Comparison of ENCODE assay signal across 9 cellular contexts in the genomic region with DNA sequence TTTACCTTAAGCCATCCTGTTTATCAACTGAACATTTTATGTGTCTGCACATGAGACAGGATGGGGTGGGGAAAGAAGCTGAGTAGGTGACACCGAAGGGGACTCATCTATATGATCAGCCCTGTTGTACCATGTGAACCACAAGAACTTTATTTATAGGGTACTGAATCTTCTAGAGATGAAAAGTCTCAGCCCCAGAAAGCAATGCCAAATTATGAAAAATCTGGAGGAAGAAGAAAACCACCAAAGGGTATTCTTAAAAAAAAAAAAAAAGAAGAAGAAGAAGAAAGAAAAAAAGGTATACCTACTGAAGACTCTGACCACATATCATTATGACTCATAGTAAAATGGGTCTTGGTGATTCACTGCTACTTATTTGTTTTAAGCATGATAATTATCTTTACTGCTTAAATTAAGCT. TPM values are rescaled to one million over a fixed set of nuclear protein-coding genes. Genes with fewer than 3 reads are reported as not detected.
A peak's percentile ranks its signal among the peaks of the same experiment; 100 is the strongest.
DNase-seq lines count a peak whose midpoint lies in the region; ATAC-seq, FAIRE-seq and TF ChIP-seq lines count a peak whose summit lies in the region.
"Had no signal": no experiment of that assay in that cellular context is flagged by ENCODE, and none has a peak within 500 bp of the region (broad histone marks: within the 10 kb centered on the region; RNA-seq: fewer than 3 reads in every experiment).

No MANE protein-coding gene starts in this region.

- H4K20me1 ChIP-seq in GM12878 (ENCODE audit: control insufficient read depth, insufficient read depth): no peaks in the 10 kb centered on the region

- H3K4me1 ChIP-seq in GM12878 (ENCODE audit: control insufficient read depth, insufficient read depth, low read length): peaks cover 11% of the 10 kb centered on the region; the same call in 1 of the 2 replicates
- H3K4me1 ChIP-seq: sigmoid colon had no signal

- CTCF ChIA-PET in GM12878 (lab: Yijun Ruan, JAX): interaction anchor here (0.7 to 2.8 kb wide), 9 partner anchors 8 to 1623 kb away, joined by 3 to 8 read pairs (median 3); a partner anchor contains a TSS

- no peaks in the 10 kb centered on the region for H3K9me3 ChIP-seq in GM12878 (replicated peaks; ENCODE audit: control insufficient read depth, insufficient read depth, low read length)
- H3K9me3 ChIP-seq: sigmoid colon had no signal

- no peak overlapping the region for H3K4me3 ChIP-seq in GM12878
- H3K4me3 ChIP-seq: sigmoid colon had no signal

- H2AFZ ChIP-seq in GM12878 (ENCODE audit: control insufficient read depth, low read depth, low read length): no peak overlapping the region

- FAIRE-seq in GM12878 (lab: Jason Lieb, UNC) (peak; percentile 54), H54 (lab: Jason Lieb, UNC) (no peak)

- TF ChIP-seq RAD21 in GM12878 (IDR thresholded peaks at IDR 0.05; ENCODE audit: insufficient read depth, low read depth, low read length): no peak

- no peak overlapping the region for H3K9ac ChIP-seq in GM12878 (ENCODE audit: control insufficient read depth, insufficient read depth, low read length)

- no peaks in the 10 kb centered on the region for H3K36me3 ChIP-seq in GM12878 (ENCODE audit: control insufficient read depth in 2 of 2, insufficient read depth in 2 of 2, low read length in 1 of 2)
- H3K36me3 ChIP-seq: sigmoid colon had no signal

- TF ChIP-seq CTCF in GM12878 (IDR thresholded peaks at IDR 0.05 in 2 of 3, conservative IDR thresholded peaks at IDR 0.05 in 1 of 3; ENCODE audit: control insufficient read depth in 2 of 3, extremely low read depth in 1 of 3, insufficient read depth in 1 of 3, low read depth in 3 of 3, low read length in 3 of 3): no peak

- no TSS peak for BruUV-seq in GM12878 (replicated peaks; lab: Mats Ljungman, UMichigan)

- TF ChIP-seq EP300 in GM12878 (IDR thresholded peaks at IDR 0.05; ENCODE audit: borderline replicate concordance in 1 of 2, control insufficient read depth in 1 of 2, low read depth in 2 of 2, low read length in 2 of 2): no peak

- intact Hi-C loops in GM12878 (cut with micrococcal nuclease; ENCODE audit: unreplicated experiment): no loop called here

- no peak overlapping the region for H3K27ac ChIP-seq in GM12878 (ENCODE audit: control insufficient read depth, insufficient read depth)
- H3K27ac ChIP-seq: sigmoid colon had no signal

- H3K27me3 ChIP-seq in GM12878 (replicated peaks in 1 of 2; ENCODE audit: control insufficient read depth in 2 of 2, insufficient read depth in 2 of 2, low read length in 1 of 2): no peaks in the 10 kb centered on the region; a peak in 1 of 4 replicates
- H3K27me3 ChIP-seq: sigmoid colon had no signal

- in situ Hi-C loops in GM12878 (cut with MboI): no loop called here

- POLR2A ChIA-PET in GM12878 (lab: Charles Lee): interaction anchor here (0.6 to 1.5 kb wide), 8 partner anchors 9 to 87 kb away, joined by 3 to 6 read pairs (median 4); a partner anchor contains a TSS

- H3K79me2 ChIP-seq in GM12878 (ENCODE audit: control insufficient read depth, insufficient read depth, low read length): no peaks in the 10 kb centered on the region

- SMC1A ChIA-PET in GM12878 (lab: Charles Lee; ENCODE audit: uncharacterized antibody, unreplicated experiment): interaction anchor here (0.5 to 3.8 kb wide), 14 partner anchors 8 to 172 kb away, joined by 3 to 19 read pairs (median 4); no protein-coding TSS in a partner anchor

- H3K4me2 ChIP-seq in GM12878 (ENCODE audit: control insufficient read depth, insufficient read depth): no peak overlapping the region

- peak; percentile 55 for ATAC-seq in GM21528 (IDR thresholded peaks at IDR 0.05; ENCODE audit: low FRiP score, unreplicated experiment)
- peak; percentile 81 for ATAC-seq in GM12878
- no peak for ATAC-seq in GM21825 (IDR thresholded peaks at IDR 0.05; ENCODE audit: unreplicated experiment)

- DNase-seq in Daoy (ENCODE audit: low read depth): peak; percentile 18
- peak; percentile 85 for DNase-seq in M059J (ENCODE audit: low read depth)
- no peak for DNase-seq in GM12878 (ENCODE audit: low read depth, low spot score)
- no peak for DNase-seq in H54 (ENCODE audit: insufficient read length, low spot score)
- no peak for DNase-seq in NCI-H526 treated with DMSO at 0.1 percent for 48 hours (lab: John Stamatoyannopoulos, UW)
- DNase-seq in amygdala (lab: John Stamatoyannopoulos, UW): no peak
- DNase-seq: sigmoid colon had no signal

- TF ChIP-seq POLR2A in GM12878 (IDR thresholded peaks at IDR 0.05; ENCODE audit: low read depth, low read length) (no peak), H54 (IDR thresholded peaks at IDR 0.05; ENCODE audit: low read depth, low read length) (no peak)

- RAD21 ChIA-PET in GM12878 (lab: Charles Lee; ENCODE audit: unreplicated experiment): interaction anchor here (0.5 to 1.9 kb wide), 8 partner anchors 9 to 91 kb away, joined by 3 to 5 read pairs (median 4); no protein-coding TSS in a partner anchor

- WGBS in GM12878 (ENCODE audit: insufficient coverage, insufficient replicate concordance, low lambda C conversion rate, missing lambda C conversion rate): 52% methylated on average over 1 of the region's 1 CpG

TF ChIP-seq in GM12878, 131 proteins besides CTCF, POLR2A, EP300 and RAD21 (continues in another document):
- TF ChIP-seq, protein P1, sequence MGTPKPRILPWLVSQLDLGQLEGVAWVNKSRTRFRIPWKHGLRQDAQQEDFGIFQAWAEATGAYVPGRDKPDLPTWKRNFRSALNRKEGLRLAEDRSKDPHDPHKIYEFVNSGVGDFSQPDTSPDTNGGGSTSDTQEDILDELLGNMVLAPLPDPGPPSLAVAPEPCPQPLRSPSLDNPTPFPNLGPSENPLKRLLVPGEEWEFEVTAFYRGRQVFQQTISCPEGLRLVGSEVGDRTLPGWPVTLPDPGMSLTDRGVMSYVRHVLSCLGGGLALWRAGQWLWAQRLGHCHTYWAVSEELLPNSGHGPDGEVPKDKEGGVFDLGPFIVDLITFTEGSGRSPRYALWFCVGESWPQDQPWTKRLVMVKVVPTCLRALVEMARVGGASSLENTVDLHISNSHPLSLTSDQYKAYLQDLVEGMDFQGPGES (IDR thresholded peaks at IDR 0.05): no peak
- TF ChIP-seq, protein P2, sequence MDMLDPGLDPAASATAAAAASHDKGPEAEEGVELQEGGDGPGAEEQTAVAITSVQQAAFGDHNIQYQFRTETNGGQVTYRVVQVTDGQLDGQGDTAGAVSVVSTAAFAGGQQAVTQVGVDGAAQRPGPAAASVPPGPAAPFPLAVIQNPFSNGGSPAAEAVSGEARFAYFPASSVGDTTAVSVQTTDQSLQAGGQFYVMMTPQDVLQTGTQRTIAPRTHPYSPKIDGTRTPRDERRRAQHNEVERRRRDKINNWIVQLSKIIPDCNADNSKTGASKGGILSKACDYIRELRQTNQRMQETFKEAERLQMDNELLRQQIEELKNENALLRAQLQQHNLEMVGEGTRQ (IDR thresholded peaks at IDR 0.05; ENCODE audit: borderline replicate concordance, low read depth, low read length): no peak
- TF ChIP-seq EZH2 (IDR thresholded peaks at IDR 0.05; ENCODE audit: borderline replicate concordance, control insufficient read depth, low read depth, low read length): no peak
- TF ChIP-seq, protein P3, sequence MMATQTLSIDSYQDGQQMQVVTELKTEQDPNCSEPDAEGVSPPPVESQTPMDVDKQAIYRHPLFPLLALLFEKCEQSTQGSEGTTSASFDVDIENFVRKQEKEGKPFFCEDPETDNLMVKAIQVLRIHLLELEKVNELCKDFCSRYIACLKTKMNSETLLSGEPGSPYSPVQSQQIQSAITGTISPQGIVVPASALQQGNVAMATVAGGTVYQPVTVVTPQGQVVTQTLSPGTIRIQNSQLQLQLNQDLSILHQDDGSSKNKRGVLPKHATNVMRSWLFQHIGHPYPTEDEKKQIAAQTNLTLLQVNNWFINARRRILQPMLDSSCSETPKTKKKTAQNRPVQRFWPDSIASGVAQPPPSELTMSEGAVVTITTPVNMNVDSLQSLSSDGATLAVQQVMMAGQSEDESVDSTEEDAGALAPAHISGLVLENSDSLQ (IDR thresholded peaks at IDR 0.05): 0 out of 2 replicates have a peak, but pooled peaks have one; percentile 1
- TF ChIP-seq, protein P4, sequence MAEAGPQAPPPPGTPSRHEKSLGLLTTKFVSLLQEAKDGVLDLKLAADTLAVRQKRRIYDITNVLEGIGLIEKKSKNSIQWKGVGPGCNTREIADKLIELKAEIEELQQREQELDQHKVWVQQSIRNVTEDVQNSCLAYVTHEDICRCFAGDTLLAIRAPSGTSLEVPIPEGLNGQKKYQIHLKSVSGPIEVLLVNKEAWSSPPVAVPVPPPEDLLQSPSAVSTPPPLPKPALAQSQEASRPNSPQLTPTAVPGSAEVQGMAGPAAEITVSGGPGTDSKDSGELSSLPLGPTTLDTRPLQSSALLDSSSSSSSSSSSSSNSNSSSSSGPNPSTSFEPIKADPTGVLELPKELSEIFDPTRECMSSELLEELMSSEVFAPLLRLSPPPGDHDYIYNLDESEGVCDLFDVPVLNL (IDR thresholded peaks at IDR 0.05; ENCODE audit: low read depth, low read length): no peak

RNA-seq across cellular contexts. Expression of a gene that starts 39.8 kb away (rescaled TPM):
- 126 and 141 TPM in 2 replicates for total RNA-seq in Daoy (2014; rRNA removed; shearing (Covaris generic))
- 98.1 and 137 TPM in 2 replicates for total RNA-seq in M059J (2014; rRNA removed; shearing (Covaris generic))
- total RNA-seq in GM12878 (2013; cell fraction: nucleolus; rRNA removed): 177 and 182 TPM in 2 replicates
- total RNA-seq in GM12878 (2014; rRNA removed) (67.9 and 90.2 TPM in 2 replicates), GM12878 (2014; rRNA removed; fragmentation: Illumina TruSeq; extraction: Trizol) (85.9 and 93.6 TPM in 2 replicates), GM12878 (2021) (68.1 and 79.1 TPM in 2 replicates)
- 74.4 TPM for polyA plus RNA-seq in GM12878 (2011; ENCODE audit: low read depth)
- polyA plus RNA-seq in GM12878 (2011; rRNA removed) (106 and 146 TPM in 2 replicates), GM12878 (2014; fragmentation: Illumina TruSeq; extraction: Trizol) (74.0 and 96.1 TPM in 2 replicates), GM12878 (2014; fragmentation: Nextera tagmentation; extraction: Ambion mirVana) (10 to 100 TPM; 58.7 to 83.6 TPM), GM12878 (2014; rRNA removed) (53.4 and 71.1 TPM in 2 replicates), GM12878 (2016; fragmentation: Nextera tagmentation; extraction: Ambion mirVana) (100 to 1,000 TPM; 132 to 142 TPM)
- polyA plus RNA-seq in GM12878 (2011; cell fraction: cytosol; rRNA removed): 36.2 and 41.1 TPM in 2 replicates
- polyA plus RNA-seq in GM12878 (2011; cell fraction: nucleus; rRNA removed): 53.7 and 60.6 TPM in 2 replicates
- polyA plus RNA-seq in GM12878 (2012): 51.2 and 61.3 TPM in 2 replicates
- 92.4 and 120 TPM in 2 replicates for polyA minus RNA-seq in GM12878 (2011; rRNA and poly(A)+ RNA removed)
- polyA minus RNA-seq in GM12878 (2011; cell fraction: cytosol; rRNA and poly(A)+ RNA removed): 40.5 and 42.4 TPM in 2 replicates
- polyA minus RNA-seq in GM12878 (2011; cell fraction: nucleus; rRNA and poly(A)+ RNA removed): 58.0 and 75.3 TPM in 2 replicates

Comparison
In these comparisons a context has a peak if more than half of its experiments do, and no peak if none do; other contexts are left out.
1. DNase-seq: peak in Daoy (single experiment) and M059J (single experiment); none in GM12878 (single experiment), H54 (single experiment), NCI-H526 treated with DMSO at 0.1 percent for 48 hours (single experiment) and amygdala (0 of 56).